ENCODE assay signal across 10 cellular contexts in the genomic region with DNA sequence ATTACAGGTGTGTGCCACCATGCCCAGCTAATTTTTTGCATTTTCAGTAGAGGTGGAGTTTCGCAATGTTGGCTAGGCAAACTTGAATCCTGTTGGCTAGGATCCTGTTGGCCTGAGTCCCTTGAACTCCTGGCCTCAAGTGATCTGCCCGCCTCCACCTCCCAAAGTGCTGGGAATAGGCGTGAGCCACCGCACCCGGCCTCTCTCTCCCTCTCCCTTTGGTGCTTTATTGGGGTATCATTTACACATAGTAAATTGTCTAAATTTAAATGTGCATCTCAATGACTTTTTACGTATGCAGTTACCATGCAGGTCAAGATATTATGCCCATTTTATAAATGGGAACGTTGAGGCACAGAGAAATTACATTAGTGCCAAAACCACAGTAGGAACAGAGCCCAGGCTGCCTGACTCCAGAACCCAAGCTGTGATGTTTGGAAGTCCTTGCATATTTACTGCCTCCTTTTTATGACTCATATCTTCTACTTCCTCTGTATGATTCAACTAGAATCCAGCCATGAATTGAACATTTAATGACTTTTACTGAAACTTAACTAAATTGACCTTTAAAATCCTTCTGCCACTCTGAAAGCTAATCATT. TPM values are rescaled to one million over a fixed set of nuclear protein-coding genes. Genes with fewer than 3 reads are reported as not detected.
DNase-seq lines count a peak whose midpoint lies in the region; ATAC-seq and TF ChIP-seq lines count a peak whose summit lies in the region.
"Had no signal": no experiment of that assay in that cellular context is flagged by ENCODE, and none has a peak within 500 bp of the region (broad histone marks: within the 10 kb centered on the region; RNA-seq: fewer than 3 reads in every experiment).

No MANE protein-coding gene starts in this region.

- ATAC-seq in right lobe of liver (peak; percentile 79 to 91 (median 84)), gastroesophageal sphincter (no peak), GM21528 (IDR thresholded peaks at IDR 0.05; ENCODE audit: low FRiP score, unreplicated experiment) (no peak)

- TF ChIP-seq EP300 in gastroesophageal sphincter (IDR thresholded peaks at IDR 0.05), result no peak

- H3K36me3 ChIP-seq in right lobe of liver, result peaks cover 0 to 26% (median 2%) of the 10 kb centered on the region in 4 donors
- peaks cover 0 to 66% of the 10 kb centered on the region in 2 donors for H3K36me3 ChIP-seq in gastroesophageal sphincter

- no peaks in the 10 kb centered on the region for H3K27me3 ChIP-seq in right lobe of liver
- no peaks in the 10 kb centered on the region for H3K27me3 ChIP-seq in gastroesophageal sphincter

- H3K4me3 ChIP-seq in right lobe of liver (no peak overlapping the region), gastroesophageal sphincter (no peak overlapping the region)

- DNase-seq in AML-193 (lab: John Stamatoyannopoulos, UW) (peak; percentile 17 to 25), M059J (ENCODE audit: low read depth) (peak; percentile 88), amniotic stem cell (lab: John Stamatoyannopoulos, UW) (peak; percentile 67), right lobe of liver (peak; percentile 77 to 90 (median 84)), NAMALWA (ENCODE audit: low spot score) (no peak), mesenteric fat pad (ENCODE audit: low spot score) (no peak)
- DNase-seq: activated T-cell treated with anti-CD3 and anti-CD28 coated beads for 4 hours, NCI-H446 had no signal

- H3K27ac ChIP-seq in right lobe of liver (peak overlapping the region; percentile 47 to 68 (median 53)), gastroesophageal sphincter (no peak overlapping the region)

- H3K9me3 ChIP-seq in right lobe of liver (no peaks in the 10 kb centered on the region), gastroesophageal sphincter (no peaks in the 10 kb centered on the region)

- TF ChIP-seq CTCF in right lobe of liver (IDR thresholded peaks at IDR 0.05) (no peak), gastroesophageal sphincter (IDR thresholded peaks at IDR 0.05) (no peak)

- intact Hi-C loops in right lobe of liver (cut with DNase I), result no loop called here

- 20% methylated on average over 2 of the region's 7 CpGs for WGBS in right lobe of liver (ENCODE audit: insufficient coverage, low coverage, low lambda C conversion rate, missing lambda C conversion rate)
- 65 to 67% methylated on average over 2 to 4 of the region's 7 CpGs for WGBS in gastroesophageal sphincter (ENCODE audit: low coverage in 1 of 2), 2 donors

- TF ChIP-seq POLR2A in right lobe of liver (IDR thresholded peaks at IDR 0.05), result no peak
- no peak for TF ChIP-seq POLR2A in gastroesophageal sphincter (IDR thresholded peaks at IDR 0.05)

- H3K4me1 ChIP-seq in right lobe of liver (peaks cover 0 to 29% (median 7%) of the 10 kb centered on the region in 4 donors), gastroesophageal sphincter (peaks cover 0 to 12% (median 0%) of the 10 kb centered on the region in 3 donors)

RNA-seq across cellular contexts. Expression of a gene that starts 34.0 kb away (rescaled TPM):
- 12.2 and 14.6 TPM in 2 replicates for total RNA-seq in M059J (2014; rRNA removed; shearing (Covaris generic))
- 10 to 100 TPM in 4 of 6 experiments, 1 to 10 TPM in 2; 7.9 to 12.6 (median 10.6) TPM for total RNA-seq in right lobe of liver
- 10 to 100 TPM; 12.3 to 14.4 (median 14.1) TPM for total RNA-seq in gastroesophageal sphincter
- 16.1 TPM for total RNA-seq in mesenteric fat pad

RNA-seq across cellular contexts. Expression of a gene that starts 34.3 kb away (rescaled TPM):
- 10.4 and 10.6 TPM in 2 replicates for total RNA-seq in M059J (2014; rRNA removed; shearing (Covaris generic))
- total RNA-seq in right lobe of liver, result 1 to 10 TPM; 6.1 to 9.9 (median 8.5) TPM
- 10 to 100 TPM in 3 of 4 donors, 1 to 10 TPM in 1; 3.3 to 19.8 (median 11.9) TPM for total RNA-seq in gastroesophageal sphincter
- 7.6 TPM for total RNA-seq in mesenteric fat pad

RNA-seq across cellular contexts. Expression of a gene that starts 34.4 kb away (rescaled TPM):
- total RNA-seq in M059J (2014; rRNA removed; shearing (Covaris generic)), result 11.6 and 11.9 TPM in 2 replicates
- 10 to 100 TPM; 24.6 to 64.3 (median 52.6) TPM for total RNA-seq in right lobe of liver
- 10 to 100 TPM in 3 of 4 donors, 1 to 10 TPM in 1; 6.5 to 27.1 (median 17.6) TPM for total RNA-seq in gastroesophageal sphincter
- 22.3 TPM for total RNA-seq in mesenteric fat pad

Comparison
In these comparisons a context has a peak if more than half of its experiments do, and no peak if none do; other contexts are left out.
1. DNase-seq: peak in AML-193 (2 of 2), M059J (single experiment), amniotic stem cell (single experiment) and right lobe of liver (3 of 3); none in NAMALWA (single experiment) and mesenteric fat pad (single experiment).
2. ATAC-seq: peak in right lobe of liver (4 of 4); none in gastroesophageal sphincter (single experiment) and GM21528 (single experiment).
3. H3K27ac ChIP-seq: peak in right lobe of liver (3 of 3); none in gastroesophageal sphincter (0 of 4).